Comparison of ENCODE assay signal across 11 cellular contexts in the genomic region with DNA sequence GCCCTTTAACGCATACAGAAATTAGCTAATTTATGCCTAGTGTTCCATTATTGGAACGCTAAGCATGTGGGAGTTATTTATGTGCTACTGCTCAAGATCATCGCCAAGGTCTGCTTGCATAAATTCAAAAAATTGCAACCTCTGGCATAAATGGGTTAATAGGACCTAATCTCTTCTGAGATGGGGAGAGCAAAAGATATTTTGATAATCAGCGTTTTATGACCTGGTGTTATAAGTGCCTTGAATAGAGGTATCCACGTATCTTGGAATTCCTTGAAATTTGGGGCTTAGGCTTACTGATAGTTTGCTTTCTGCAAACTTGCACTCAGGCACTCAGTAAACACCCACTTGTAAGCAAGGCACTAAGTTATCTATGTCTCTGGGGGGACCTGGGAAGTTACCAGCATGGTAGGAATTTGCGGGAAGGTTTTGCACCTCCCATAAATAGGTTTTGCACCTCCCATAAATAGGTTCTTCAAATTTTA. TPM values are rescaled to one million over a fixed set of nuclear protein-coding genes. Genes with fewer than 3 reads are reported as not detected.
A peak's percentile ranks its signal among the peaks of the same experiment; 100 is the strongest.
DNase-seq lines count a peak whose midpoint lies in the region; ATAC-seq and TF ChIP-seq lines count a peak whose summit lies in the region.
"Had no signal": no experiment of that assay in that cellular context is flagged by ENCODE, and none has a peak within 500 bp of the region (broad histone marks: within the 10 kb centered on the region; RNA-seq: fewer than 3 reads in every experiment).

No MANE protein-coding gene starts in this region.

- H3K4me1 ChIP-seq in SK-N-SH (ENCODE audit: control insufficient read depth in 1 of 2, insufficient read depth in 2 of 2, low read depth in 1 of 2, low read length in 1 of 2) (peaks cover 5 to 7% of the 10 kb centered on the region in 2 experiments; a peak in 3 of 4 replicates), spleen (peaks cover 48 to 93% (median 88%) of the 10 kb centered on the region in 6 donors)

- TF ChIP-seq POLR2A in spleen (IDR thresholded peaks at IDR 0.05): no peak

- H3K9me3 ChIP-seq in SK-N-SH: no peaks in the 10 kb centered on the region
- no peaks in the 10 kb centered on the region for H3K9me3 ChIP-seq in spleen

- TF ChIP-seq RAD21 in SK-N-SH (IDR thresholded peaks at IDR 0.05; ENCODE audit: low read length): no peak

- peaks cover 29% of the 10 kb centered on the region for H3F3A ChIP-seq in SK-N-SH (replicated peaks; ENCODE audit: insufficient read depth)

- POLR2A ChIA-PET in SK-N-SH (lab: Yijun Ruan, JAX): no interaction called here

- no peak overlapping the region for H2AFZ ChIP-seq in SK-N-SH (ENCODE audit: low read depth)

- H3K4me3 ChIP-seq in SK-N-SH (ENCODE audit: low read depth in 2 of 2, low read length in 1 of 2) (peak overlapping the region; percentile 78), WI38 (ENCODE audit: low read depth, low read length) (peak overlapping the region; percentile 87), fibroblast of the aortic adventitia (ENCODE audit: low read depth, low read length) (peak overlapping the region; percentile 93), spleen (peak overlapping the region; percentile 60 to 88 (median 78))

- no peaks in the 10 kb centered on the region for H3K9me2 ChIP-seq in SK-N-SH

- no peaks in the 10 kb centered on the region for H3K27me3 ChIP-seq in SK-N-SH (ENCODE audit: insufficient read depth)
- H3K27me3 ChIP-seq in spleen (replicated peaks in 1 of 7): no peaks in the 10 kb centered on the region
- H3K27me3 ChIP-seq: foreskin keratinocyte had no signal

- H3K27ac ChIP-seq in SK-N-SH (ENCODE audit: low read depth in 2 of 2, low read length in 1 of 2): peak overlapping the region in 1 of 2 experiments; percentile 99; a peak in 1 of 4 replicates
- peak overlapping the region in 5 of 8 donors; percentile 98 to 100 (median 100) for H3K27ac ChIP-seq in spleen

- H3K79me2 ChIP-seq in SK-N-SH (ENCODE audit: insufficient read depth): peaks cover 68% of the 10 kb centered on the region

- H4K20me1 ChIP-seq in SK-N-SH (ENCODE audit: insufficient read depth): peaks cover 60% of the 10 kb centered on the region

- CTCF ChIA-PET in SK-N-SH (lab: Yijun Ruan, JAX): interaction anchor here (1.3 to 4.0 kb wide), 2 partner anchors 97 to 98 kb away, joined by 13 to 183 read pairs; no protein-coding TSS in a partner anchor

- no peak for TF ChIP-seq CTCF in SK-N-SH (IDR thresholded peaks at IDR 0.05)
- TF ChIP-seq CTCF in WI38 (IDR thresholded peaks at IDR 0.05; ENCODE audit: low read depth, low read length): no peak
- TF ChIP-seq CTCF in fibroblast of the aortic adventitia (IDR thresholded peaks at IDR 0.05; ENCODE audit: insufficient read depth, low read length): no peak
- no peak for TF ChIP-seq CTCF in spleen (IDR thresholded peaks at IDR 0.05 in 8 of 11, conservative IDR thresholded peaks at IDR 0.05 in 3 of 11)

- 76% methylated on average over 6 of the region's 6 CpGs for WGBS in SK-N-SH (ENCODE audit: low lambda C conversion rate)
- 72 to 90% (median 81%) methylated on average over 6 of the region's 6 CpGs for WGBS in spleen, 5 donors

- H3K4me2 ChIP-seq in SK-N-SH: peak overlapping the region; percentile 95

- peak overlapping the region; percentile 100; the same call in 1 of the 2 replicates for H3K9ac ChIP-seq in SK-N-SH

- no peak for DNase-seq in SK-N-SH
- DNase-seq in fibroblast of the aortic adventitia (ENCODE audit: low read depth): no peak
- DNase-seq in spleen: no peak
- no peak for DNase-seq in hepatic stellate cell (ENCODE audit: low spot score)
- DNase-seq in DMS53 treated with DMSO at 0.1 percent for 48 hours (lab: John Stamatoyannopoulos, UW; ENCODE audit: unreplicated experiment): no peak
- no peak for DNase-seq in NCI-H1105 (lab: John Stamatoyannopoulos, UW)
- DNase-seq: foreskin keratinocyte; stimulated activated CD4-positive, alpha-beta T cell treated with anti-CD3 and anti-CD28 coated beads, Interleukin-2, amount 100 ng/mL, for 24 hours had no signal

- peaks cover 19 to 45% of the 10 kb centered on the region in 2 experiments for H3K36me3 ChIP-seq in SK-N-SH (replicated peaks in 1 of 2; ENCODE audit: control insufficient read depth in 1 of 2, insufficient read depth in 2 of 2, low read length in 1 of 2)
- peaks cover 0 to 41% (median 30%) of the 10 kb centered on the region in 6 donors for H3K36me3 ChIP-seq in spleen

- no peak for ATAC-seq in SK-N-SH treated with all-trans-retinoic acid at 6 μM for 48 hours
- ATAC-seq: activated CD4-positive, CD25-positive, alpha-beta regulatory T cell treated with anti-CD3 and anti-CD28 coated beads, Interleukin-2, amount 50 U/mL, for 24 hours; foreskin keratinocyte had no signal

- intact Hi-C loops in spleen (cut with DNase I; ENCODE audit: low total_unique reads): no loop called here

- no peak for TF ChIP-seq EP300 in SK-N-SH (IDR thresholded peaks at IDR 0.05; ENCODE audit: borderline replicate concordance in 1 of 2, low read depth in 1 of 2, low read length in 1 of 2)

TF ChIP-seq in SK-N-SH, 30 proteins besides CTCF, POLR2A, EP300 and RAD21 (continues in another document):
- TF ChIP-seq, protein P1, sequence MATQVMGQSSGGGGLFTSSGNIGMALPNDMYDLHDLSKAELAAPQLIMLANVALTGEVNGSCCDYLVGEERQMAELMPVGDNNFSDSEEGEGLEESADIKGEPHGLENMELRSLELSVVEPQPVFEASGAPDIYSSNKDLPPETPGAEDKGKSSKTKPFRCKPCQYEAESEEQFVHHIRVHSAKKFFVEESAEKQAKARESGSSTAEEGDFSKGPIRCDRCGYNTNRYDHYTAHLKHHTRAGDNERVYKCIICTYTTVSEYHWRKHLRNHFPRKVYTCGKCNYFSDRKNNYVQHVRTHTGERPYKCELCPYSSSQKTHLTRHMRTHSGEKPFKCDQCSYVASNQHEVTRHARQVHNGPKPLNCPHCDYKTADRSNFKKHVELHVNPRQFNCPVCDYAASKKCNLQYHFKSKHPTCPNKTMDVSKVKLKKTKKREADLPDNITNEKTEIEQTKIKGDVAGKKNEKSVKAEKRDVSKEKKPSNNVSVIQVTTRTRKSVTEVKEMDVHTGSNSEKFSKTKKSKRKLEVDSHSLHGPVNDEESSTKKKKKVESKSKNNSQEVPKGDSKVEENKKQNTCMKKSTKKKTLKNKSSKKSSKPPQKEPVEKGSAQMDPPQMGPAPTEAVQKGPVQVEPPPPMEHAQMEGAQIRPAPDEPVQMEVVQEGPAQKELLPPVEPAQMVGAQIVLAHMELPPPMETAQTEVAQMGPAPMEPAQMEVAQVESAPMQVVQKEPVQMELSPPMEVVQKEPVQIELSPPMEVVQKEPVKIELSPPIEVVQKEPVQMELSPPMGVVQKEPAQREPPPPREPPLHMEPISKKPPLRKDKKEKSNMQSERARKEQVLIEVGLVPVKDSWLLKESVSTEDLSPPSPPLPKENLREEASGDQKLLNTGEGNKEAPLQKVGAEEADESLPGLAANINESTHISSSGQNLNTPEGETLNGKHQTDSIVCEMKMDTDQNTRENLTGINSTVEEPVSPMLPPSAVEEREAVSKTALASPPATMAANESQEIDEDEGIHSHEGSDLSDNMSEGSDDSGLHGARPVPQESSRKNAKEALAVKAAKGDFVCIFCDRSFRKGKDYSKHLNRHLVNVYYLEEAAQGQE (IDR thresholded peaks at IDR 0.05; ENCODE audit: low read depth, low read length): no peak

TF ChIP-seq in SK-N-SH treated with all-trans-retinoic acid at 6 μM for 48 hours, 23 proteins besides CTCF, POLR2A, EP300 and RAD21 (continues in another document):
- TF ChIP-seq CSDC2 (CRISPR knock-in tag; IDR thresholded peaks at IDR 0.05) (no peak), ZNF8 (CRISPR knock-in tag; IDR thresholded peaks at IDR 0.05) (no peak), ZFP30 (CRISPR knock-in tag; IDR thresholded peaks at IDR 0.05) (no peak), RARB (CRISPR knock-in tag; IDR thresholded peaks at IDR 0.05) (no peak), OSR1 (CRISPR knock-in tag; IDR thresholded peaks at IDR 0.05) (no peak), ZNF565 (CRISPR knock-in tag; conservative IDR thresholded peaks at IDR 0.05; ENCODE audit: low read depth) (no peak), ZFP3 (CRISPR knock-in tag; IDR thresholded peaks at IDR 0.05) (no peak), ZC3H10 (CRISPR knock-in tag; IDR thresholded peaks at IDR 0.05) (no peak), TCF4 (CRISPR knock-in tag; IDR thresholded peaks at IDR 0.05; ENCODE audit: borderline replicate concordance) (no peak), CREB5 (CRISPR knock-in tag; IDR thresholded peaks at IDR 0.05; ENCODE audit: low read depth) (no peak)

RNA-seq across cellular contexts. Expression of gene SUB1, which starts 1.8 kb away (rescaled TPM):
- polyA plus RNA-seq in SK-N-SH (2012; rRNA removed) (50.8 and 55.4 TPM in 2 replicates), spleen (100 to 1,000 TPM; 157 to 252 (median 231) TPM)
- polyA plus RNA-seq in SK-N-SH (2012; cell fraction: cytosol; rRNA removed): 77.3 and 209 TPM in 2 replicates
- 17.9 and 39.8 TPM in 2 replicates for polyA plus RNA-seq in SK-N-SH (2012; cell fraction: nucleus; rRNA removed)
- total RNA-seq in fibroblast of the aortic adventitia (ENCODE audit: low replicate concordance) (313 and 807 TPM in 2 replicates), spleen (100 to 1,000 TPM; 166 to 262 (median 199) TPM)
